In genomic region chrY:12537226-12537839, GRCh38 we compare ENCODE assay signal across 19 cellular contexts.
DNase-seq lines count a peak whose midpoint lies in the region; ATAC-seq lines count a peak whose summit lies in the region.
"Had no signal": no experiment of that assay in that cellular context is flagged by ENCODE, and none has a peak within 500 bp of the region (broad histone marks: within the 10 kb centered on the region; RNA-seq: fewer than 3 reads in every experiment).

No MANE protein-coding gene starts in this region.

- H2BK120ac ChIP-seq in trophoblast cell (ENCODE audit: insufficient read depth, low read length, poor library complexity), result no peak overlapping the region

- WGBS in trophoblast cell (ENCODE audit: extremely low coverage, insufficient coverage, insufficient read length), result no CpG with 5 or more reads among the region's 44 CpGs

- H2AFZ ChIP-seq in trophoblast cell (ENCODE audit: insufficient read depth, low read length, poor library complexity), result no peak overlapping the region

- CTCF ChIA-PET in activated naive CD4-positive, alpha-beta T cell treated with anti-CD3 and anti-CD28 coated beads for 36 hours (lab: Charles Lee), result no interaction called here

- no peak overlapping the region for H3K14ac ChIP-seq in trophoblast cell (ENCODE audit: low read length)

- no peaks in the 10 kb centered on the region for H3K4me1 ChIP-seq in trophoblast cell (ENCODE audit: control insufficient read depth in 1 of 2, insufficient read depth in 2 of 2, low read length in 2 of 2)
- H3K4me1 ChIP-seq: upper lobe of right lung had no signal

- DNase-seq in activated naive CD4-positive, alpha-beta T cell treated with anti-CD3 and anti-CD28 coated beads for 36 hours, result no peak
- no peak for DNase-seq in activated naive CD4-positive, alpha-beta T cell treated with Interleukin-2 at 50 U/mL for 16 hours
- DNase-seq in ELR (ENCODE audit: low read depth) (peak; percentile 33), skeletal muscle cell (ENCODE audit: low read depth) (no peak), trophoblast cell (no peak)
- no peak for DNase-seq in activated naive CD8-positive, alpha-beta T cell treated with anti-CD3 and anti-CD28 coated beads, Interleukin-2, amount 50 U/mL, for 24 hours
- DNase-seq: activated T-cell treated with anti-CD3 and anti-CD28 coated beads, Interleukin-2, amount 50 U/mL, for 48 hours; DMS53; NCI-H2081 treated with DMSO at 0.1 percent for 48 hours; NCI-H82; stimulated activated CD4-positive, alpha-beta T cell treated with anti-CD3 and anti-CD28 coated beads, Interleukin-4, amount 100 ng/mL, for 1 hour; upper lobe of right lung had no signal

- H2AK5ac ChIP-seq in trophoblast cell (ENCODE audit: low read length), result no peak overlapping the region

- H3K36me3 ChIP-seq in trophoblast cell (ENCODE audit: control insufficient read depth in 1 of 2, insufficient read depth in 2 of 2, low read length in 2 of 2), result no peaks in the 10 kb centered on the region
- H3K36me3 ChIP-seq: upper lobe of right lung had no signal

- H3K4me2 ChIP-seq in trophoblast cell (ENCODE audit: low read length), result no peak overlapping the region

- H3K9ac ChIP-seq in trophoblast cell (ENCODE audit: low read length), result no peak overlapping the region

- H3K18ac ChIP-seq in trophoblast cell (ENCODE audit: low read length), result no peak overlapping the region

- no peak overlapping the region for H2BK5ac ChIP-seq in trophoblast cell (ENCODE audit: low read depth, low read length, poor library complexity)

- intact Hi-C loops in activated naive CD4-positive, alpha-beta T cell treated with anti-CD3 and anti-CD28 coated beads for 36 hours (cut with micrococcal nuclease), result no loop called here

- H3K36me3 Mint-ChIP-seq in activated naive CD4-positive, alpha-beta T cell treated with anti-CD3 and anti-CD28 coated beads for 36 hours (ENCODE audit: low read depth), result no peaks in the 10 kb centered on the region
- H3K36me3 Mint-ChIP-seq in activated naive CD8-positive, alpha-beta T cell treated with anti-CD3 and anti-CD28 coated beads, Interleukin-2, amount 50 U/mL, for 24 hours (ENCODE audit: low read depth), result no peaks in the 10 kb centered on the region
- H3K36me3 Mint-ChIP-seq: T-cell had no signal

- H4K8ac ChIP-seq in trophoblast cell (ENCODE audit: low read depth, low read length), result no peak overlapping the region

- H3K27me3 Mint-ChIP-seq in activated naive CD4-positive, alpha-beta T cell treated with anti-CD3 and anti-CD28 coated beads for 36 hours (ENCODE audit: low read depth), result peaks cover 4% of the 10 kb centered on the region
- peaks cover 4% of the 10 kb centered on the region for H3K27me3 Mint-ChIP-seq in activated naive CD8-positive, alpha-beta T cell treated with anti-CD3 and anti-CD28 coated beads, Interleukin-2, amount 50 U/mL, for 24 hours

- H2BK12ac ChIP-seq in trophoblast cell (ENCODE audit: low read length), result no peak overlapping the region

- H3K79me1 ChIP-seq in trophoblast cell (ENCODE audit: low read length), result no peaks in the 10 kb centered on the region

- no peak overlapping the region for H3K27ac ChIP-seq in trophoblast cell (ENCODE audit: low read depth, low read length)
- H3K27ac ChIP-seq: upper lobe of right lung had no signal

- H3K4me1 Mint-ChIP-seq in activated naive CD4-positive, alpha-beta T cell treated with anti-CD3 and anti-CD28 coated beads for 36 hours (ENCODE audit: low read depth), result peaks cover 10% of the 10 kb centered on the region
- peaks cover 32% of the 10 kb centered on the region for H3K4me1 Mint-ChIP-seq in activated naive CD8-positive, alpha-beta T cell treated with anti-CD3 and anti-CD28 coated beads, Interleukin-2, amount 50 U/mL, for 24 hours
- H3K4me1 Mint-ChIP-seq: nephron had no signal

- H3K4me3 ChIP-seq in skeletal muscle cell (ENCODE audit: low read depth, low read length) (peak overlapping the region; percentile 48), trophoblast cell (ENCODE audit: low read depth, low read length) (no peak overlapping the region)
- H3K4me3 ChIP-seq: lung, upper lobe of right lung had no signal

- H3K79me2 ChIP-seq in trophoblast cell (ENCODE audit: control insufficient read depth, insufficient read depth, low read length, poor library complexity), result no peaks in the 10 kb centered on the region

- no peak overlapping the region for H4K12ac ChIP-seq in trophoblast cell (ENCODE audit: low read depth, low read length)

- H3K9me3 ChIP-seq in trophoblast cell (ENCODE audit: insufficient read depth, low read depth, low read length), result peaks cover 2% of the 10 kb centered on the region
- H3K9me3 ChIP-seq: upper lobe of right lung had no signal

- no peak overlapping the region for H3K23ac ChIP-seq in trophoblast cell (ENCODE audit: low read length)

- no peaks in the 10 kb centered on the region for H3K9me3 Mint-ChIP-seq in activated naive CD4-positive, alpha-beta T cell treated with anti-CD3 and anti-CD28 coated beads for 36 hours
- no peaks in the 10 kb centered on the region for H3K9me3 Mint-ChIP-seq in activated naive CD8-positive, alpha-beta T cell treated with anti-CD3 and anti-CD28 coated beads, Interleukin-2, amount 50 U/mL, for 24 hours
- H3K9me3 Mint-ChIP-seq: nephron, T-cell had no signal

- H4K91ac ChIP-seq in trophoblast cell (ENCODE audit: low read depth, low read length), result no peak overlapping the region

- no peaks in the 10 kb centered on the region for H3K27me3 ChIP-seq in trophoblast cell (ENCODE audit: insufficient read depth, low read length)
- H3K27me3 ChIP-seq: upper lobe of right lung had no signal

- no peak overlapping the region for H3K4ac ChIP-seq in trophoblast cell (ENCODE audit: low read depth, low read length)

- H3K4me3 Mint-ChIP-seq in activated naive CD4-positive, alpha-beta T cell treated with anti-CD3 and anti-CD28 coated beads for 36 hours, result peak overlapping the region; percentile 65
- peak overlapping the region; percentile 76 for H3K4me3 Mint-ChIP-seq in activated naive CD8-positive, alpha-beta T cell treated with anti-CD3 and anti-CD28 coated beads, Interleukin-2, amount 50 U/mL, for 24 hours
- H3K4me3 Mint-ChIP-seq: nephron had no signal

- H3K27ac Mint-ChIP-seq in activated naive CD4-positive, alpha-beta T cell treated with anti-CD3 and anti-CD28 coated beads for 36 hours, result no peak overlapping the region
- H3K27ac Mint-ChIP-seq in activated naive CD8-positive, alpha-beta T cell treated with anti-CD3 and anti-CD28 coated beads, Interleukin-2, amount 50 U/mL, for 24 hours, result peak overlapping the region; percentile 56
- H3K27ac Mint-ChIP-seq: nephron had no signal

- ATAC-seq in activated naive CD8-positive, alpha-beta T cell treated with anti-CD3 and anti-CD28 coated beads, Interleukin-2, amount 50 U/mL, for 24 hours, result no peak
- ATAC-seq in HG03025 (IDR thresholded peaks at IDR 0.05; ENCODE audit: low FRiP score, unreplicated experiment) (no peak), HG03039 (IDR thresholded peaks at IDR 0.05; ENCODE audit: unreplicated experiment) (no peak)
- ATAC-seq: activated CD4-positive, CD25-positive, alpha-beta regulatory T cell treated with anti-CD3 and anti-CD28 coated beads, Interleukin-2, amount 50 U/mL, for 24 hours; Panc1; upper lobe of right lung had no signal
